ENCODE assay signal across 1 cellular context in genomic region chr13:108964601-108965000, GRCh38.
TF ChIP-seq lines count a peak whose summit lies in the region.

No MANE protein-coding gene starts in this region.

TF ChIP-seq in IMR-90, 13 proteins besides CTCF, POLR2A, EP300 and RAD21:
- TF ChIP-seq BHLHE40 (IDR thresholded peaks at IDR 0.05; ENCODE audit: low read depth, low read length) (no peak), CEBPB (IDR thresholded peaks at IDR 0.05; ENCODE audit: low read depth, low read length) (no peak), MXI1 (IDR thresholded peaks at IDR 0.05; ENCODE audit: borderline replicate concordance, low read depth, low read length) (no peak), MAFK (IDR thresholded peaks at IDR 0.05; ENCODE audit: low read depth, low read length) (no peak), CHD1 (IDR thresholded peaks at IDR 0.05; ENCODE audit: low read depth, low read length) (no peak), RFX5 (IDR thresholded peaks at IDR 0.05; ENCODE audit: low read depth, low read length) (no peak), FOS (IDR thresholded peaks at IDR 0.05; ENCODE audit: low read depth, low read length) (no peak), SMC3 (IDR thresholded peaks at IDR 0.05; ENCODE audit: low read depth, low read length) (no peak), MAZ (IDR thresholded peaks at IDR 0.05; ENCODE audit: borderline replicate concordance, low read depth, low read length) (no peak), NFE2L2 (IDR thresholded peaks at IDR 0.05; ENCODE audit: low read depth, low read length) (no peak), RCOR1 (IDR thresholded peaks at IDR 0.05; ENCODE audit: insufficient replicate concordance, low read length) (no peak)
- TF ChIP-seq, protein P1, sequence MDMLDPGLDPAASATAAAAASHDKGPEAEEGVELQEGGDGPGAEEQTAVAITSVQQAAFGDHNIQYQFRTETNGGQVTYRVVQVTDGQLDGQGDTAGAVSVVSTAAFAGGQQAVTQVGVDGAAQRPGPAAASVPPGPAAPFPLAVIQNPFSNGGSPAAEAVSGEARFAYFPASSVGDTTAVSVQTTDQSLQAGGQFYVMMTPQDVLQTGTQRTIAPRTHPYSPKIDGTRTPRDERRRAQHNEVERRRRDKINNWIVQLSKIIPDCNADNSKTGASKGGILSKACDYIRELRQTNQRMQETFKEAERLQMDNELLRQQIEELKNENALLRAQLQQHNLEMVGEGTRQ (IDR thresholded peaks at IDR 0.05; ENCODE audit: low read depth, low read length): no peak
- TF ChIP-seq, protein P2, sequence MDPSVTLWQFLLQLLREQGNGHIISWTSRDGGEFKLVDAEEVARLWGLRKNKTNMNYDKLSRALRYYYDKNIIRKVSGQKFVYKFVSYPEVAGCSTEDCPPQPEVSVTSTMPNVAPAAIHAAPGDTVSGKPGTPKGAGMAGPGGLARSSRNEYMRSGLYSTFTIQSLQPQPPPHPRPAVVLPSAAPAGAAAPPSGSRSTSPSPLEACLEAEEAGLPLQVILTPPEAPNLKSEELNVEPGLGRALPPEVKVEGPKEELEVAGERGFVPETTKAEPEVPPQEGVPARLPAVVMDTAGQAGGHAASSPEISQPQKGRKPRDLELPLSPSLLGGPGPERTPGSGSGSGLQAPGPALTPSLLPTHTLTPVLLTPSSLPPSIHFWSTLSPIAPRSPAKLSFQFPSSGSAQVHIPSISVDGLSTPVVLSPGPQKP (IDR thresholded peaks at IDR 0.05; ENCODE audit: borderline replicate concordance, low read depth, low read length): no peak
